In genomic region chr6:137094411-137095008, GRCh38 we compare ENCODE assay signal across 8 cellular contexts. TPM values are rescaled to one million over a fixed set of nuclear protein-coding genes. Genes with fewer than 3 reads are reported as not detected.
DNase-seq lines count a peak whose midpoint lies in the region; ATAC-seq and TF ChIP-seq lines count a peak whose summit lies in the region.

No MANE protein-coding gene starts in this region.

- no peaks in the 10 kb centered on the region for H3K4me1 Mint-ChIP-seq in Calu3 (ENCODE audit: low read depth, unreplicated experiment)
- H3K4me1 Mint-ChIP-seq in WTC11: peaks cover 13% of the 10 kb centered on the region

- H3K9me3 Mint-ChIP-seq in Calu3 (ENCODE audit: low read depth, unreplicated experiment) (no peaks in the 10 kb centered on the region), WTC11 (peaks cover 8% of the 10 kb centered on the region)

- ATAC-seq in WTC11: peak; percentile 72
- ATAC-seq in left lung: peak; percentile 88
- no peak for ATAC-seq in GM18519 (IDR thresholded peaks at IDR 0.05; ENCODE audit: low FRiP score, unreplicated experiment)

- CTCF ChIA-PET in Calu3 (lab: Charles Lee): interaction anchor here (0.6 to 1.0 kb wide), 7 partner anchors 18 to 914 kb away, joined by 3 to 10 read pairs (median 5); no protein-coding TSS in a partner anchor
- CTCF ChIA-PET in WTC11 (lab: Charles Lee): interaction anchor here (0.5 to 2.1 kb wide), 30 partner anchors 10 to 910 kb away, joined by 3 to 29 read pairs (median 3); no protein-coding TSS in a partner anchor

- H3K4me1 ChIP-seq in left lung: peaks cover 0 to 11% of the 10 kb centered on the region in 2 donors

- H3K4me3 ChIP-seq in choroid plexus epithelial cell (ENCODE audit: low read depth, low read length) (no peak overlapping the region), left lung (no peak overlapping the region)

- H3K27ac Mint-ChIP-seq in Calu3 (ENCODE audit: unreplicated experiment) (no peak overlapping the region), WTC11 (no peak overlapping the region)

- DNase-seq in Calu3 (peak; percentile 44), H4 (ENCODE audit: low spot score) (peak; percentile 52), NCI-H2227 treated with DMSO at 0.1 percent for 48 hours (lab: John Stamatoyannopoulos, UW) (peak; percentile 53), WTC11 (ENCODE audit: low spot score) (peak; percentile 55), choroid plexus epithelial cell (ENCODE audit: low read depth) (peak; percentile 92), left lung (no peak)
- peak in 2 of 3 experiments; percentile 28 for DNase-seq in stimulated activated CD4-positive, alpha-beta T cell treated with anti-CD3 and anti-CD28 coated beads, TNF-alpha, amount 100 ng/mL, for 24 hours (ENCODE audit: low read depth in 3 of 3)

- BruUV-seq in Calu3 (replicated peaks; lab: Mats Ljungman, UMichigan): no TSS peak

- no peaks in the 10 kb centered on the region for H3K27me3 ChIP-seq in left lung

- H3K27me3 Mint-ChIP-seq in Calu3 (ENCODE audit: unreplicated experiment): no peaks in the 10 kb centered on the region
- no peaks in the 10 kb centered on the region; the same call in 1 of the 2 replicates for H3K27me3 Mint-ChIP-seq in WTC11 (ENCODE audit: low read depth)

- TF ChIP-seq CTCF in Calu3 (IDR thresholded peaks at IDR 0.05; ENCODE audit: unreplicated experiment): peak; percentile 31
- peak; percentile 45; the same call in 1 of the 2 replicates for TF ChIP-seq CTCF in WTC11 (IDR thresholded peaks at IDR 0.05)
- TF ChIP-seq CTCF in choroid plexus epithelial cell (conservative IDR thresholded peaks at IDR 0.05; ENCODE audit: low read depth, low read length): peak; percentile 85
- peak; percentile 63 to 72 for TF ChIP-seq CTCF in left lung (IDR thresholded peaks at IDR 0.05)

- H3K9me3 ChIP-seq in left lung: no peaks in the 10 kb centered on the region

- intact Hi-C loops in Calu3 (cut with micrococcal nuclease; ENCODE audit: unreplicated experiment): loop anchor here (1.0 to 10.0 kb wide), 3 partner anchors 220 to 547 kb away; no protein-coding TSS in a partner anchor
- intact Hi-C loops in left lung (cut with DNase I): loop anchor here in 1 of 2 donors (10.0 kb wide), 2 partner anchors 220 to 550 kb away; no protein-coding TSS in a partner anchor

- no peaks in the 10 kb centered on the region for H3K36me3 ChIP-seq in left lung

- H3K27ac ChIP-seq in left lung: no peak overlapping the region

- H3K4me3 Mint-ChIP-seq in Calu3 (ENCODE audit: low read depth, unreplicated experiment): no peak overlapping the region
- no peak overlapping the region for H3K4me3 Mint-ChIP-seq in WTC11

- H3K36me3 Mint-ChIP-seq in Calu3 (ENCODE audit: insufficient read depth, unreplicated experiment): no peaks in the 10 kb centered on the region
- H3K36me3 Mint-ChIP-seq in WTC11: no peaks in the 10 kb centered on the region

- POLR2A ChIA-PET in WTC11 (lab: Charles Lee): interaction anchor here (0.6 kb wide), 2 partner anchors 220 to 470 kb away, joined by 3 to 6 read pairs; no protein-coding TSS in a partner anchor

TF ChIP-seq in WTC11, 78 proteins besides CTCF, POLR2A, EP300 and RAD21 (continues in another document):
- TF ChIP-seq ELF4 (CRISPR knock-in tag; IDR thresholded peaks at IDR 0.05; ENCODE audit: low read depth) (no peak), CBFB (CRISPR knock-in tag; IDR thresholded peaks at IDR 0.05; ENCODE audit: low read depth) (no peak), IRF2 (CRISPR knock-in tag; IDR thresholded peaks at IDR 0.05; ENCODE audit: borderline replicate concordance, low read depth) (no peak), HMGXB4 (CRISPR knock-in tag; IDR thresholded peaks at IDR 0.05) (no peak), ZNF671 (CRISPR knock-in tag; IDR thresholded peaks at IDR 0.05) (no peak), STAT6 (CRISPR knock-in tag; conservative IDR thresholded peaks at IDR 0.05; ENCODE audit: low read depth) (no peak), ZSCAN18 (CRISPR knock-in tag; IDR thresholded peaks at IDR 0.05) (no peak), ZNF121 (CRISPR knock-in tag; IDR thresholded peaks at IDR 0.05) (no peak), E2F1 (CRISPR knock-in tag; IDR thresholded peaks at IDR 0.05) (no peak), MYBL2 (CRISPR knock-in tag; IDR thresholded peaks at IDR 0.05) (no peak), AFF4 (CRISPR knock-in tag; IDR thresholded peaks at IDR 0.05; ENCODE audit: borderline replicate concordance) (no peak)

RNA-seq across cellular contexts. Expression of gene IL20RA, which starts 49.7 kb away (rescaled TPM):
- total RNA-seq in Calu3 (2022) (2.4 and 3.1 TPM in 2 replicates), WTC11 (2021) (0.78 to 1.3 TPM (median 1.2 TPM) in 3 replicates), left lung (1 to 10 TPM; 4.0 to 6.0 TPM)
- 0.14 TPM in 1 of 2 replicates, not detected in the other for total RNA-seq in H4 (2014; rRNA removed; shearing (Covaris generic))

Comparison
In these comparisons a context has a peak if more than half of its experiments do, and no peak if none do; other contexts are left out.
1. DNase-seq: peak in Calu3 (single experiment), H4 (single experiment), NCI-H2227 treated with DMSO at 0.1 percent for 48 hours (single experiment), WTC11 (single experiment), choroid plexus epithelial cell (single experiment) and stimulated activated CD4-positive, alpha-beta T cell treated with anti-CD3 and anti-CD28 coated beads, TNF-alpha, amount 100 ng/mL, for 24 hours (2 of 3); none in left lung (0 of 2).
2. CTCF ChIP-seq: peak in every context shown above with its lines; median percentile 85 in choroid plexus epithelial cell; 68 in left lung; 45 in WTC11; 31 in Calu3.